In the genomic region with DNA sequence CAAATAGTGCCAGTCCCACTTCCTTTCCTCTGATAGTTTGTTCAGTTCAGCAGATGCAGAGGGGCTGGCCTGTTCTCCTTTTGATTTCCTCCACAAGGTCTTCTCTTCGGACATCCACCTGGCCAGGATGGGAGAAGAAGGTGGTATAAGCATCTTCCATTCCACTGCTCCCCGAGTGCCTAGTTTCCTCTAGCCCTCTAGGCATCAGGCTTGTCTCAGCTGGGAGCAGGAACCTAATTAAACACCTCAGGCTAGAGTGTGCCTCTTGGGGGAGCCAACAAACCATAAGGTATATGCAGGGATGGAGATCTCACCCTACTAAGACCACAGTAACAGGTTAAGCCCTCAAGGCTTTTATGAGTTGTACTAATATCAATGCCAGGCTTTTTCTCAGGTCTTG, we compare ENCODE assay signal across 1 cellular context.
TF ChIP-seq lines count a peak whose summit lies in the region.

No MANE protein-coding gene starts in this region.

TF ChIP-seq in HCT116, 20 proteins besides CTCF, POLR2A, EP300 and RAD21 (continued from another document):
- no peak for TF ChIP-seq EZH2 (IDR thresholded peaks at IDR 0.05)
- TF ChIP-seq JUND (IDR thresholded peaks at IDR 0.05): no peak
- no peak for TF ChIP-seq ZNF274 (IDR thresholded peaks at IDR 0.05; ENCODE audit: low read depth, low read length)
- TF ChIP-seq YY1 (IDR thresholded peaks at IDR 0.05; ENCODE audit: extremely low read depth, insufficient replicate concordance, low read depth, low read length): no peak
- no peak for TF ChIP-seq ATF3 (IDR thresholded peaks at IDR 0.05)
- no peak for TF ChIP-seq POLR2AphosphoS5 (IDR thresholded peaks at IDR 0.05; ENCODE audit: low read depth, low read length)
